In genomic region chr15:72856549-72857040, GRCh38 we compare ENCODE assay signal across 18 cellular contexts.
DNase-seq lines count a peak whose midpoint lies in the region; ATAC-seq and TF ChIP-seq lines count a peak whose summit lies in the region.
"Had no signal": no experiment of that assay in that cellular context is flagged by ENCODE, and none has a peak within 500 bp of the region (broad histone marks: within the 10 kb centered on the region; RNA-seq: fewer than 3 reads in every experiment).

No MANE protein-coding gene starts in this region.

- H3K23ac ChIP-seq in neuronal stem cell (ENCODE audit: low read depth, low read length, poor library complexity), result no peak overlapping the region

- no peaks in the 10 kb centered on the region for H3K4me1 Mint-ChIP-seq in activated CD8-positive, alpha-beta memory T cell treated with anti-CD3 and anti-CD28 coated beads, Interleukin-2, amount 10 ng/mL, durations not matched to agents 7 days and 5 days
- no peaks in the 10 kb centered on the region for H3K4me1 Mint-ChIP-seq in CD14-positive monocyte
- H3K4me1 Mint-ChIP-seq: B cell; CD4-positive, CD25-positive, alpha-beta regulatory T cell; CD8-positive, alpha-beta memory T cell had no signal

- H3K27me3 Mint-ChIP-seq in activated CD8-positive, alpha-beta memory T cell treated with anti-CD3 and anti-CD28 coated beads, Interleukin-2, amount 10 ng/mL, durations not matched to agents 7 days and 5 days, result peaks cover 18% of the 10 kb centered on the region
- H3K27me3 Mint-ChIP-seq in CD14-positive monocyte (ENCODE audit: low read depth in 3 of 3), result peaks cover 2 to 15% (median 11%) of the 10 kb centered on the region in 3 donors

- H3K18ac ChIP-seq in neuronal stem cell (ENCODE audit: low read length), result no peak overlapping the region

- H3K4me3 ChIP-seq in epithelial cell of esophagus (ENCODE audit: low read length) (no peak overlapping the region), neuronal stem cell (ENCODE audit: low read length in 2 of 2) (no peak overlapping the region), vagina (no peak overlapping the region)
- H3K4me3 ChIP-seq: BLaER1 treated with 17β-estradiol and CSF1 and Interleukin-3, amounts not matched to agents 10 nM and 100 nM; HAP-1 had no signal

- no peaks in the 10 kb centered on the region for H3K9me3 Mint-ChIP-seq in activated CD8-positive, alpha-beta memory T cell treated with anti-CD3 and anti-CD28 coated beads, Interleukin-2, amount 10 ng/mL, durations not matched to agents 7 days and 5 days (ENCODE audit: low read depth)
- peaks cover 0 to 1% (median 0%) of the 10 kb centered on the region in 7 donors for H3K9me3 Mint-ChIP-seq in CD14-positive monocyte
- H3K9me3 Mint-ChIP-seq: CD8-positive, alpha-beta memory T cell had no signal

- no peak for ATAC-seq in activated CD8-positive, alpha-beta memory T cell treated with anti-CD3 and anti-CD28 coated beads, Interleukin-2, amount 10 ng/mL, durations not matched to agents 7 days and 5 days

- no peak overlapping the region for H2BK12ac ChIP-seq in neuronal stem cell (ENCODE audit: low read length)

- peak; percentile 18 for DNase-seq in activated CD8-positive, alpha-beta memory T cell treated with anti-CD3 and anti-CD28 coated beads, Interleukin-2, amount 50 U/mL, for 48 hours
- DNase-seq in activated CD8-positive, alpha-beta memory T cell treated with anti-CD3 and anti-CD28 coated beads, Interleukin-2, amount 10 ng/mL, durations not matched to agents 7 days and 5 days, result no peak
- DNase-seq in epithelial cell of esophagus (ENCODE audit: low read depth), result peak; percentile 8
- no peak for DNase-seq in neuronal stem cell (ENCODE audit: low spot score)
- peak; percentile 42 to 93 for DNase-seq in vagina (ENCODE audit: extremely low spot score in 2 of 2)
- DNase-seq in GM13977 (ENCODE audit: low spot score), result no peak
- no peak for DNase-seq in CD14-positive monocyte (ENCODE audit: low spot score)
- no peak for DNase-seq in stimulated activated CD4-positive, alpha-beta T cell treated with anti-CD3 and anti-CD28 coated beads, Interleukin-4, amount 100 ng/mL, for 24 hours
- DNase-seq: 8988T; CD4-positive, CD25-positive, alpha-beta regulatory T cell; CD8-positive, alpha-beta memory T cell; COR-L47; DMS 273 treated with DMSO at 0.1 percent for 48 hours; DMS53; GOT3 had no signal

- H2AK5ac ChIP-seq in neuronal stem cell (ENCODE audit: low read depth, low read length), result no peak overlapping the region

- no peak overlapping the region for H2BK120ac ChIP-seq in neuronal stem cell (ENCODE audit: low read depth, low read length)

- H4K8ac ChIP-seq in neuronal stem cell (ENCODE audit: low read depth, low read length), result no peak overlapping the region

- H3K9me3 ChIP-seq in neuronal stem cell (replicated peaks in 1 of 2; ENCODE audit: control insufficient read depth in 2 of 2, insufficient read depth in 1 of 2, low read depth in 1 of 2, low read length in 2 of 2), result no peaks in the 10 kb centered on the region
- no peaks in the 10 kb centered on the region for H3K9me3 ChIP-seq in vagina
- H3K9me3 ChIP-seq: BLaER1 treated with 17β-estradiol and CSF1 and Interleukin-3, amounts not matched to agents 10 nM and 100 nM; HAP-1 had no signal

- peaks cover 0 to 4% (median 0%) of the 10 kb centered on the region in 3 experiments for H3K27me3 ChIP-seq in neuronal stem cell (ENCODE audit: control insufficient read depth in 3 of 3, insufficient read depth in 3 of 3, low read depth in 1 of 3, low read length in 3 of 3)
- H3K27me3 ChIP-seq in vagina, result no peaks in the 10 kb centered on the region
- H3K27me3 ChIP-seq: BLaER1 treated with 17β-estradiol and CSF1 and Interleukin-3, amounts not matched to agents 10 nM and 100 nM had no signal

- H3K4me2 ChIP-seq in neuronal stem cell (ENCODE audit: insufficient read depth, low read length, poor library complexity, severe bottlenecking), result no peak overlapping the region
- H3K4me2 ChIP-seq: BLaER1 treated with 17β-estradiol and CSF1 and Interleukin-3, amounts not matched to agents 10 nM and 100 nM had no signal

- H3K27ac ChIP-seq in neuronal stem cell (replicated peaks; ENCODE audit: low read length), result no peak overlapping the region
- no peak overlapping the region for H3K27ac ChIP-seq in vagina
- H3K27ac ChIP-seq: BLaER1 treated with 17β-estradiol and CSF1 and Interleukin-3, amounts not matched to agents 10 nM and 100 nM had no signal

- intact Hi-C loops in vagina (cut with DNase I) (no loop called here), CD14-positive monocyte (cut with micrococcal nuclease) (no loop called here)

- no CpG with 5 or more reads among the region's 5 CpGs for WGBS in neuronal stem cell (ENCODE audit: extremely low coverage in 2 of 2, insufficient read length in 2 of 2, insufficient replicate concordance in 1 of 2), 2 donors

- H3K36me3 Mint-ChIP-seq in activated CD8-positive, alpha-beta memory T cell treated with anti-CD3 and anti-CD28 coated beads, Interleukin-2, amount 10 ng/mL, durations not matched to agents 7 days and 5 days, result no peaks in the 10 kb centered on the region
- H3K36me3 Mint-ChIP-seq in CD14-positive monocyte, result no peaks in the 10 kb centered on the region
- H3K36me3 Mint-ChIP-seq: CD4-positive, CD25-positive, alpha-beta regulatory T cell had no signal

- no peak overlapping the region for H3K9ac ChIP-seq in neuronal stem cell (ENCODE audit: low read depth, low read length, poor library complexity)
- H3K9ac ChIP-seq: BLaER1 treated with 17β-estradiol and CSF1 and Interleukin-3, amounts not matched to agents 10 nM and 100 nM had no signal

- no peak overlapping the region for H3K4ac ChIP-seq in neuronal stem cell (ENCODE audit: low read length)

- H2AFZ ChIP-seq in neuronal stem cell (ENCODE audit: low read length), result peak overlapping the region; percentile 20

- no peak overlapping the region for H3K27ac Mint-ChIP-seq in activated CD8-positive, alpha-beta memory T cell treated with anti-CD3 and anti-CD28 coated beads, Interleukin-2, amount 10 ng/mL, durations not matched to agents 7 days and 5 days
- no peak overlapping the region for H3K27ac Mint-ChIP-seq in CD14-positive monocyte
- H3K27ac Mint-ChIP-seq: B cell; CD4-positive, CD25-positive, alpha-beta regulatory T cell had no signal

- TF ChIP-seq CTCF in epithelial cell of esophagus (IDR thresholded peaks at IDR 0.05; ENCODE audit: insufficient read depth, low read depth, low read length, missing control alignments) (no peak), vagina (IDR thresholded peaks at IDR 0.05) (no peak), GM13977 (IDR thresholded peaks at IDR 0.05; ENCODE audit: extremely low read depth, insufficient read depth, missing control alignments) (no peak), CD14-positive monocyte (IDR thresholded peaks at IDR 0.05) (no peak)

- H3K4me3 Mint-ChIP-seq in activated CD8-positive, alpha-beta memory T cell treated with anti-CD3 and anti-CD28 coated beads, Interleukin-2, amount 10 ng/mL, durations not matched to agents 7 days and 5 days, result no peak overlapping the region
- no peak overlapping the region for H3K4me3 Mint-ChIP-seq in CD14-positive monocyte
- H3K4me3 Mint-ChIP-seq: B cell; CD4-positive, CD25-positive, alpha-beta regulatory T cell; CD8-positive, alpha-beta memory T cell had no signal

- H3K36me3 ChIP-seq in neuronal stem cell (replicated peaks in 1 of 2; ENCODE audit: control insufficient read depth in 2 of 2, insufficient read depth in 2 of 2, low read length in 2 of 2), result no peaks in the 10 kb centered on the region
- no peaks in the 10 kb centered on the region for H3K36me3 ChIP-seq in vagina
- H3K36me3 ChIP-seq: BLaER1 treated with 17β-estradiol and CSF1 and Interleukin-3, amounts not matched to agents 10 nM and 100 nM; HAP-1 had no signal

- CTCF ChIA-PET in activated CD8-positive, alpha-beta memory T cell treated with anti-CD3 and anti-CD28 coated beads, Interleukin-2, amount 10 ng/mL, durations not matched to agents 7 days and 5 days (lab: Charles Lee), result no interaction called here

- no peak overlapping the region for H2BK15ac ChIP-seq in neuronal stem cell (ENCODE audit: low read length)

- no peak overlapping the region for H2BK5ac ChIP-seq in neuronal stem cell (ENCODE audit: low read length)

- H3K4me1 ChIP-seq in neuronal stem cell (ENCODE audit: control insufficient read depth in 2 of 2, insufficient read depth in 1 of 2, low read depth in 1 of 2, low read length in 2 of 2) (no peaks in the 10 kb centered on the region), vagina (no peaks in the 10 kb centered on the region)
- H3K4me1 ChIP-seq: BLaER1 treated with 17β-estradiol and CSF1 and Interleukin-3, amounts not matched to agents 10 nM and 100 nM; HAP-1 had no signal

- H3K79me1 ChIP-seq in neuronal stem cell (ENCODE audit: low read depth, low read length), result no peaks in the 10 kb centered on the region

- no peak overlapping the region for H3K14ac ChIP-seq in neuronal stem cell (ENCODE audit: low read length)

- no peak overlapping the region for H4K91ac ChIP-seq in neuronal stem cell (ENCODE audit: low read depth, low read length, poor library complexity)

- in situ Hi-C loops in GM13977 (cut with MboI; ENCODE audit: low pct_unique_long_range_greater_than_20kb, low sequenced_read_pairs, unreplicated experiment), result no loop called here

- no peak for TF ChIP-seq POLR2A in vagina (IDR thresholded peaks at IDR 0.05)

Comparison
In these comparisons a context has a peak if more than half of its experiments do, and no peak if none do; other contexts are left out.
1. DNase-seq: peak in activated CD8-positive, alpha-beta memory T cell treated with anti-CD3 and anti-CD28 coated beads, Interleukin-2, amount 50 U/mL, for 48 hours (single experiment), epithelial cell of esophagus (single experiment) and vagina (2 of 2); none in activated CD8-positive, alpha-beta memory T cell treated with anti-CD3 and anti-CD28 coated beads, Interleukin-2, amount 10 ng/mL, durations not matched to agents 7 days and 5 days (single experiment), neuronal stem cell (single experiment), GM13977 (single experiment), CD14-positive monocyte (single experiment) and stimulated activated CD4-positive, alpha-beta T cell treated with anti-CD3 and anti-CD28 coated beads, Interleukin-4, amount 100 ng/mL, for 24 hours (single experiment).